ENCODE assay signal across 15 cellular contexts in genomic region chr7:30549933-30550493, GRCh38. TPM values are rescaled to one million over a fixed set of nuclear protein-coding genes. Genes with fewer than 3 reads are reported as not detected.
DNase-seq lines count a peak whose midpoint lies in the region; ATAC-seq and TF ChIP-seq lines count a peak whose summit lies in the region.
"Had no signal": no experiment of that assay in that cellular context is flagged by ENCODE, and none has a peak within 500 bp of the region (broad histone marks: within the 10 kb centered on the region; RNA-seq: fewer than 3 reads in every experiment).

No MANE protein-coding gene starts in this region.

- WGBS in suprapubic skin, result 63% methylated on average over 7 of the region's 7 CpGs

- H3K36me3 ChIP-seq in suprapubic skin, result peaks cover 9% of the 10 kb centered on the region

- no peak for TF ChIP-seq CTCF in WTC11 (IDR thresholded peaks at IDR 0.05)
- no peak for TF ChIP-seq CTCF in suprapubic skin (IDR thresholded peaks at IDR 0.05)
- TF ChIP-seq CTCF in activated CD8-positive, alpha-beta T cell treated with anti-CD3 and anti-CD28 coated beads for 36 hours (IDR thresholded peaks at IDR 0.05), result no peak

- no peaks in the 10 kb centered on the region for H3K9me3 ChIP-seq in suprapubic skin
- H3K9me3 ChIP-seq: gastroesophageal sphincter had no signal

- peak; percentile 17 for DNase-seq in activated CD4-positive, alpha-beta memory T cell treated with anti-CD3 and anti-CD28 coated beads for 36 hours
- DNase-seq in activated CD4-positive, alpha-beta memory T cell treated with anti-CD3 and anti-CD28 coated beads, Interleukin-2, amount 10 ng/mL, durations not matched to agents 7 days and 5 days, result no peak
- DNase-seq in WTC11 (ENCODE audit: low spot score) (no peak), foreskin melanocyte (peak; percentile 91), suprapubic skin (ENCODE audit: low spot score in 2 of 2) (no peak), HuH-7.5 (ENCODE audit: low spot score) (no peak), NK-92 (lab: John Stamatoyannopoulos, UW; ENCODE audit: unreplicated experiment) (no peak)
- DNase-seq in activated CD8-positive, alpha-beta T cell treated with anti-CD3 and anti-CD28 coated beads for 36 hours, result no peak
- DNase-seq: activated CD8-positive, alpha-beta memory T cell treated with anti-CD3 and anti-CD28 coated beads, Interleukin-2, amount 50 U/mL, for 48 hours; H9; MM.1S; NK-92 treated with Interleukin-12 subunit alpha and Interleukin-12 subunit beta, amount 100 ng/mL, for 24 hours; T-helper 2 cell had no signal

- no peaks in the 10 kb centered on the region for H3K27me3 ChIP-seq in suprapubic skin
- H3K27me3 ChIP-seq: gastroesophageal sphincter had no signal

- H3K4me1 ChIP-seq in suprapubic skin, result peaks cover 31% of the 10 kb centered on the region

- H3K36me3 Mint-ChIP-seq in activated CD4-positive, alpha-beta memory T cell treated with anti-CD3 and anti-CD28 coated beads for 36 hours, result no peaks in the 10 kb centered on the region
- peaks cover 9% of the 10 kb centered on the region for H3K36me3 Mint-ChIP-seq in activated CD4-positive, alpha-beta memory T cell treated with anti-CD3 and anti-CD28 coated beads, Interleukin-2, amount 10 ng/mL, durations not matched to agents 7 days and 5 days (ENCODE audit: low read depth)
- no peaks in the 10 kb centered on the region for H3K36me3 Mint-ChIP-seq in WTC11
- no peaks in the 10 kb centered on the region for H3K36me3 Mint-ChIP-seq in activated CD8-positive, alpha-beta T cell treated with anti-CD3 and anti-CD28 coated beads for 36 hours (ENCODE audit: low read depth)

- no peaks in the 10 kb centered on the region for H3K4me1 Mint-ChIP-seq in activated CD4-positive, alpha-beta memory T cell treated with anti-CD3 and anti-CD28 coated beads for 36 hours (ENCODE audit: low read depth)
- no peaks in the 10 kb centered on the region for H3K4me1 Mint-ChIP-seq in activated CD4-positive, alpha-beta memory T cell treated with anti-CD3 and anti-CD28 coated beads, Interleukin-2, amount 10 ng/mL, durations not matched to agents 7 days and 5 days
- peaks cover 29% of the 10 kb centered on the region for H3K4me1 Mint-ChIP-seq in WTC11
- H3K4me1 Mint-ChIP-seq in activated CD8-positive, alpha-beta T cell treated with anti-CD3 and anti-CD28 coated beads for 36 hours (ENCODE audit: low read depth), result no peaks in the 10 kb centered on the region

- H3K4me3 ChIP-seq in suprapubic skin, result no peak overlapping the region
- H3K4me3 ChIP-seq: gastroesophageal sphincter, lung had no signal

- peak overlapping the region; percentile 86 for H3K27ac ChIP-seq in suprapubic skin

- no peak for TF ChIP-seq EP300 in suprapubic skin (IDR thresholded peaks at IDR 0.05)

- no peak for ATAC-seq in WTC11
- no peak for ATAC-seq in activated CD8-positive, alpha-beta T cell treated with anti-CD3 and anti-CD28 coated beads for 36 hours
- ATAC-seq: gastroesophageal sphincter had no signal

- POLR2A ChIA-PET in activated CD4-positive, alpha-beta memory T cell treated with anti-CD3 and anti-CD28 coated beads for 36 hours (lab: Charles Lee), result no interaction called here
- POLR2A ChIA-PET in activated CD4-positive, alpha-beta memory T cell treated with anti-CD3 and anti-CD28 coated beads, Interleukin-2, amount 10 ng/mL, durations not matched to agents 7 days and 5 days (lab: Charles Lee), result interaction anchor here (1.2 kb wide), 1 partner anchor 72 kb away, joined by 3 read pairs; the partner anchor contains the start of gene NOD1
- POLR2A ChIA-PET in WTC11 (lab: Charles Lee), result no interaction called here
- POLR2A ChIA-PET in activated CD8-positive, alpha-beta T cell treated with anti-CD3 and anti-CD28 coated beads for 36 hours (lab: Charles Lee), result no interaction called here

- no peak overlapping the region for H3K27ac Mint-ChIP-seq in activated CD4-positive, alpha-beta memory T cell treated with anti-CD3 and anti-CD28 coated beads for 36 hours
- no peak overlapping the region for H3K27ac Mint-ChIP-seq in activated CD4-positive, alpha-beta memory T cell treated with anti-CD3 and anti-CD28 coated beads, Interleukin-2, amount 10 ng/mL, durations not matched to agents 7 days and 5 days
- H3K27ac Mint-ChIP-seq in WTC11, result peak overlapping the region; percentile 20; the same call in 1 of the 2 replicates
- no peak overlapping the region for H3K27ac Mint-ChIP-seq in activated CD8-positive, alpha-beta T cell treated with anti-CD3 and anti-CD28 coated beads for 36 hours

- CTCF ChIA-PET in activated CD4-positive, alpha-beta memory T cell treated with anti-CD3 and anti-CD28 coated beads for 36 hours (lab: Charles Lee), result interaction anchor here (1.0 to 8.1 kb wide), 12 partner anchors 11 to 274 kb away, joined by 3 to 114 read pairs (median 6); partner anchors contain the start of gene NOD1
- CTCF ChIA-PET in activated CD4-positive, alpha-beta memory T cell treated with anti-CD3 and anti-CD28 coated beads, Interleukin-2, amount 10 ng/mL, durations not matched to agents 7 days and 5 days (lab: Charles Lee), result interaction anchor here (0.9 to 11.0 kb wide), 8 partner anchors 14 to 274 kb away, joined by 3 to 82 read pairs (median 4); no protein-coding TSS in a partner anchor
- CTCF ChIA-PET in WTC11 (lab: Charles Lee), result interaction anchor here (5.6 kb wide), 1 partner anchor 14 kb away, joined by 74 read pairs; no protein-coding TSS in a partner anchor
- CTCF ChIA-PET in activated CD8-positive, alpha-beta T cell treated with anti-CD3 and anti-CD28 coated beads for 36 hours (lab: Charles Lee), result interaction anchor here (0.7 to 7.1 kb wide), 22 partner anchors 8 to 583 kb away, joined by 3 to 70 read pairs (median 5); no protein-coding TSS in a partner anchor

- H3K4me3 Mint-ChIP-seq in activated CD4-positive, alpha-beta memory T cell treated with anti-CD3 and anti-CD28 coated beads for 36 hours, result no peak overlapping the region
- H3K4me3 Mint-ChIP-seq in activated CD4-positive, alpha-beta memory T cell treated with anti-CD3 and anti-CD28 coated beads, Interleukin-2, amount 10 ng/mL, durations not matched to agents 7 days and 5 days, result no peak overlapping the region
- no peak overlapping the region for H3K4me3 Mint-ChIP-seq in WTC11
- no peak overlapping the region for H3K4me3 Mint-ChIP-seq in activated CD8-positive, alpha-beta T cell treated with anti-CD3 and anti-CD28 coated beads for 36 hours
- H3K4me3 Mint-ChIP-seq: H9 had no signal

- no peaks in the 10 kb centered on the region for H3K9me3 Mint-ChIP-seq in activated CD4-positive, alpha-beta memory T cell treated with anti-CD3 and anti-CD28 coated beads for 36 hours
- no peaks in the 10 kb centered on the region for H3K9me3 Mint-ChIP-seq in activated CD4-positive, alpha-beta memory T cell treated with anti-CD3 and anti-CD28 coated beads, Interleukin-2, amount 10 ng/mL, durations not matched to agents 7 days and 5 days
- peaks cover 7% of the 10 kb centered on the region for H3K9me3 Mint-ChIP-seq in WTC11
- no peaks in the 10 kb centered on the region for H3K9me3 Mint-ChIP-seq in activated CD8-positive, alpha-beta T cell treated with anti-CD3 and anti-CD28 coated beads for 36 hours

- intact Hi-C loops in activated CD4-positive, alpha-beta memory T cell treated with anti-CD3 and anti-CD28 coated beads for 36 hours (cut with micrococcal nuclease), result loop anchor here (2.0 kb wide), 1 partner anchor 15 kb away; no protein-coding TSS in a partner anchor
- intact Hi-C loops in activated CD8-positive, alpha-beta T cell treated with anti-CD3 and anti-CD28 coated beads for 36 hours (cut with micrococcal nuclease), result no loop called here

- no peaks in the 10 kb centered on the region for H3K27me3 Mint-ChIP-seq in activated CD4-positive, alpha-beta memory T cell treated with anti-CD3 and anti-CD28 coated beads for 36 hours
- no peaks in the 10 kb centered on the region for H3K27me3 Mint-ChIP-seq in activated CD4-positive, alpha-beta memory T cell treated with anti-CD3 and anti-CD28 coated beads, Interleukin-2, amount 10 ng/mL, durations not matched to agents 7 days and 5 days
- H3K27me3 Mint-ChIP-seq in WTC11 (ENCODE audit: low read depth), result peaks cover 5% of the 10 kb centered on the region
- H3K27me3 Mint-ChIP-seq in activated CD8-positive, alpha-beta T cell treated with anti-CD3 and anti-CD28 coated beads for 36 hours, result no peaks in the 10 kb centered on the region

- no peak for TF ChIP-seq POLR2A in suprapubic skin (IDR thresholded peaks at IDR 0.05)

TF ChIP-seq in WTC11, 78 proteins besides CTCF, POLR2A, EP300 and RAD21:
- no peak for TF ChIP-seq ZNF317 (CRISPR knock-in tag; IDR thresholded peaks at IDR 0.05; ENCODE audit: borderline replicate concordance, low read depth)
- no peak for TF ChIP-seq GRHL2 (CRISPR knock-in tag; IDR thresholded peaks at IDR 0.05; ENCODE audit: insufficient replicate concordance, severe bottlenecking)

RNA-seq across cellular contexts. Expression of gene GARS1, which starts 44.7 kb away (rescaled TPM):
- total RNA-seq in activated CD4-positive, alpha-beta memory T cell treated with anti-CD3 and anti-CD28 coated beads for 36 hours, result 100 to 1,000 TPM; 345 to 368 TPM
- total RNA-seq in activated CD4-positive, alpha-beta memory T cell treated with anti-CD3 and anti-CD28 coated beads, Interleukin-2, amount 10 ng/mL, durations not matched to agents 7 days and 5 days, result 100 to 1,000 TPM; 260 to 264 TPM
- total RNA-seq in WTC11 (2021), result 142 to 236 TPM (median 158 TPM) in 3 replicates
- 100 to 1,000 TPM in 2 of 4 donors, 10 to 100 TPM in 2; 72.5 to 116 (median 97.6) TPM for total RNA-seq in suprapubic skin
- total RNA-seq in activated CD8-positive, alpha-beta T cell treated with anti-CD3 and anti-CD28 coated beads for 36 hours, result 100 to 1,000 TPM; 338 to 354 TPM

RNA-seq across cellular contexts. Expression of gene GGCT, which starts 45.4 kb away (rescaled TPM):
- 10 to 100 TPM; 60.5 to 68.0 TPM for total RNA-seq in activated CD4-positive, alpha-beta memory T cell treated with anti-CD3 and anti-CD28 coated beads for 36 hours
- total RNA-seq in activated CD4-positive, alpha-beta memory T cell treated with anti-CD3 and anti-CD28 coated beads, Interleukin-2, amount 10 ng/mL, durations not matched to agents 7 days and 5 days, result 10 to 100 TPM; 34.2 to 37.7 TPM
- total RNA-seq in WTC11 (2021), result 95.4 to 106 TPM (median 101 TPM) in 3 replicates
- 10 to 100 TPM; 13.7 to 76.1 (median 54.1) TPM for total RNA-seq in suprapubic skin
- total RNA-seq in activated CD8-positive, alpha-beta T cell treated with anti-CD3 and anti-CD28 coated beads for 36 hours, result 10 to 100 TPM; 78.6 to 78.7 TPM

Comparison
In these comparisons a context has a peak if more than half of its experiments do, and no peak if none do; other contexts are left out.
1. DNase-seq: peak in activated CD4-positive, alpha-beta memory T cell treated with anti-CD3 and anti-CD28 coated beads for 36 hours (single experiment) and foreskin melanocyte (single experiment); none in activated CD4-positive, alpha-beta memory T cell treated with anti-CD3 and anti-CD28 coated beads, Interleukin-2, amount 10 ng/mL, durations not matched to agents 7 days and 5 days (single experiment), WTC11 (single experiment), suprapubic skin (0 of 2), activated CD8-positive, alpha-beta T cell treated with anti-CD3 and anti-CD28 coated beads for 36 hours (single experiment), HuH-7.5 (single experiment) and NK-92 (single experiment).